12 cellular contexts compared by ENCODE assay signal in the genomic region with DNA sequence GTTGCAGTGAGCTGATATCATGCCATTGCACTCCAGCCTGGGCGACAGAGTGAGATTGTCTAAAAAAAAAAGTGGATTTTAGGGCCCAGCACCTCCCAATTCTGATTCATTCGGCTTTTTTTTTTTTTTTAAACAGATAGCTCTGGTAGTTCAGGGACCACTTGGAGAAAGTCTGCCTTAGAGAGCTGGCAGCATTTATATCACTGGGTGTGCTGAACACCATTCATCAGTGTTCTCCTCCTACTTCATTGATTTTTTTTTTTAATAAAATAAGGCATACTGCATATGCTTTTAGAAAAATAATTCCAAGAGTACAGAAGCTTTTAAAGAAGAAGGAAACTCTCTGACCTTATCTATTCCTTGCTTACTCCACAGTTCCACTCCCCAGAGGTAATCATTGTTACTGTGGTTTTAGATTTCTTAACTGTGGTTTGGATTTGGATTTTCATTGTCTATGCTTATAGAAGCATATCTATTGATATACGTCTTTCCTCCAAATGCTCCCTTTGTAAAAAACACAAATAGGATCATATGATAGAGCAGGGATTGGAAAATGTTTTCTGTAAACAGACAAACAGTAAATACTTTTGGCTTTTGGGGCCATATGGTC. TPM values are rescaled to one million over a fixed set of nuclear protein-coding genes. Genes with fewer than 3 reads are reported as not detected.
A peak's percentile ranks its signal among the peaks of the same experiment; 100 is the strongest.
DNase-seq lines count a peak whose midpoint lies in the region; ATAC-seq and TF ChIP-seq lines count a peak whose summit lies in the region.
"Had no signal": no experiment of that assay in that cellular context is flagged by ENCODE, and none has a peak within 500 bp of the region (broad histone marks: within the 10 kb centered on the region; RNA-seq: fewer than 3 reads in every experiment).

No MANE protein-coding gene starts in this region.

- ATAC-seq in SK-N-SH treated with all-trans-retinoic acid at 6 μM for 48 hours (peak; percentile 16), left lobe of liver (no peak)
- ATAC-seq in stimulated activated memory B cell treated with anti-CD40 and anti-IgM and Interleukin-4, amounts not matched to agents 10 μg/mL and 1 μg/mL and 100 μg/mL, for 72 hours, result no peak
- ATAC-seq: activated CD8-positive, alpha-beta memory T cell treated with anti-CD3 and anti-CD28 coated beads, Interleukin-2, amount 10 ng/mL, durations not matched to agents 7 days and 5 days had no signal

- no peaks in the 10 kb centered on the region for H3K9me3 Mint-ChIP-seq in HFFc6
- no peaks in the 10 kb centered on the region for H3K9me3 Mint-ChIP-seq in activated naive CD4-positive, alpha-beta T cell treated with anti-CD3 and anti-CD28 coated beads for 36 hours
- no peaks in the 10 kb centered on the region for H3K9me3 Mint-ChIP-seq in stimulated activated memory B cell treated with anti-CD40 and anti-IgM and Interleukin-4, amounts not matched to agents 10 μg/mL and 1 μg/mL and 100 μg/mL, for 72 hours
- H3K9me3 Mint-ChIP-seq: activated naive CD4-positive, alpha-beta T cell treated with anti-CD3 and anti-CD28 coated beads, Interleukin-2, amount 50 U/mL, for 24 hours had no signal

- H3K9me3 ChIP-seq in stomach, result no peaks in the 10 kb centered on the region

- DNase-seq in HFFc6 (no peak), fibroblast of the aortic adventitia (ENCODE audit: low read depth) (peak; percentile 78), stomach (no peak), left lobe of liver (ENCODE audit: low spot score) (no peak)
- no peak for DNase-seq in activated naive CD4-positive, alpha-beta T cell treated with anti-CD3 and anti-CD28 coated beads for 36 hours
- DNase-seq: activated CD8-positive, alpha-beta memory T cell treated with anti-CD3 and anti-CD28 coated beads, Interleukin-2, amount 10 ng/mL, durations not matched to agents 7 days and 5 days; Calu3; NCI-H1105; NCI-H524 treated with DMSO at 0.1 percent for 48 hours had no signal

- peaks cover 0 to 4% (median 0%) of the 10 kb centered on the region in 4 donors for H3K36me3 ChIP-seq in stomach

- no peak for TF ChIP-seq EP300 in stomach (IDR thresholded peaks at IDR 0.05)

- peaks cover 1% of the 10 kb centered on the region; the same call in 1 of the 2 replicates for H3K27me3 Mint-ChIP-seq in HFFc6 (ENCODE audit: insufficient read depth)
- H3K27me3 Mint-ChIP-seq in activated naive CD4-positive, alpha-beta T cell treated with anti-CD3 and anti-CD28 coated beads for 36 hours (ENCODE audit: low read depth), result no peaks in the 10 kb centered on the region
- no peaks in the 10 kb centered on the region for H3K27me3 Mint-ChIP-seq in stimulated activated memory B cell treated with anti-CD40 and anti-IgM and Interleukin-4, amounts not matched to agents 10 μg/mL and 1 μg/mL and 100 μg/mL, for 72 hours
- H3K27me3 Mint-ChIP-seq: activated naive CD4-positive, alpha-beta T cell treated with anti-CD3 and anti-CD28 coated beads, Interleukin-2, amount 50 U/mL, for 24 hours had no signal

- WGBS in stomach, 5 donors, result 34 to 43% (median 40%) methylated on average over 3 of the region's 3 CpGs

- H3K27me3 ChIP-seq in stomach, result no peaks in the 10 kb centered on the region

- no peak for TF ChIP-seq POLR2A in stomach (IDR thresholded peaks at IDR 0.05)

- peaks cover 5% of the 10 kb centered on the region; the same call in 1 of the 2 replicates for H3K36me3 Mint-ChIP-seq in HFFc6 (ENCODE audit: low read depth)
- no peaks in the 10 kb centered on the region for H3K36me3 Mint-ChIP-seq in activated naive CD4-positive, alpha-beta T cell treated with anti-CD3 and anti-CD28 coated beads for 36 hours (ENCODE audit: low read depth)
- H3K36me3 Mint-ChIP-seq in stimulated activated memory B cell treated with anti-CD40 and anti-IgM and Interleukin-4, amounts not matched to agents 10 μg/mL and 1 μg/mL and 100 μg/mL, for 72 hours, result no peaks in the 10 kb centered on the region
- H3K36me3 Mint-ChIP-seq: activated naive CD4-positive, alpha-beta T cell treated with anti-CD3 and anti-CD28 coated beads, Interleukin-2, amount 50 U/mL, for 24 hours had no signal

- TF ChIP-seq CTCF in HFFc6 (IDR thresholded peaks at IDR 0.05) (no peak), fibroblast of the aortic adventitia (IDR thresholded peaks at IDR 0.05; ENCODE audit: insufficient read depth, low read length) (no peak), stomach (IDR thresholded peaks at IDR 0.05) (no peak)

- H3K4me1 Mint-ChIP-seq in HFFc6 (ENCODE audit: low read depth), result peaks cover 61% of the 10 kb centered on the region
- no peaks in the 10 kb centered on the region for H3K4me1 Mint-ChIP-seq in activated naive CD4-positive, alpha-beta T cell treated with anti-CD3 and anti-CD28 coated beads for 36 hours (ENCODE audit: low read depth)
- no peaks in the 10 kb centered on the region for H3K4me1 Mint-ChIP-seq in stimulated activated memory B cell treated with anti-CD40 and anti-IgM and Interleukin-4, amounts not matched to agents 10 μg/mL and 1 μg/mL and 100 μg/mL, for 72 hours
- H3K4me1 Mint-ChIP-seq: activated naive CD4-positive, alpha-beta T cell treated with anti-CD3 and anti-CD28 coated beads, Interleukin-2, amount 50 U/mL, for 24 hours had no signal

- peak overlapping the region; percentile 52 to 78 (median 60) for H3K27ac ChIP-seq in stomach

- peaks cover 14 to 36% (median 25%) of the 10 kb centered on the region in 4 donors for H3K4me1 ChIP-seq in stomach

- intact Hi-C loops in stomach (cut with DNase I; ENCODE audit: low total_unique reads), result no loop called here
- intact Hi-C loops in activated naive CD4-positive, alpha-beta T cell treated with anti-CD3 and anti-CD28 coated beads for 36 hours (cut with micrococcal nuclease), result no loop called here

- no peak overlapping the region for H3K4me3 ChIP-seq in fibroblast of the aortic adventitia (ENCODE audit: low read depth, low read length)
- no peak overlapping the region for H3K4me3 ChIP-seq in stomach

- CTCF ChIA-PET in activated naive CD4-positive, alpha-beta T cell treated with anti-CD3 and anti-CD28 coated beads for 36 hours (lab: Charles Lee), result interaction anchor here (0.6 to 1.1 kb wide), 2 partner anchors 75 to 240 kb away, joined by 3 read pairs; no protein-coding TSS in a partner anchor

- H3K4me3 Mint-ChIP-seq in HFFc6, result peak overlapping the region; percentile 78
- no peak overlapping the region for H3K4me3 Mint-ChIP-seq in activated naive CD4-positive, alpha-beta T cell treated with anti-CD3 and anti-CD28 coated beads for 36 hours
- H3K4me3 Mint-ChIP-seq in stimulated activated memory B cell treated with anti-CD40 and anti-IgM and Interleukin-4, amounts not matched to agents 10 μg/mL and 1 μg/mL and 100 μg/mL, for 72 hours, result no peak overlapping the region
- H3K4me3 Mint-ChIP-seq: activated CD8-positive, alpha-beta memory T cell treated with anti-CD3 and anti-CD28 coated beads, Interleukin-2, amount 10 ng/mL, durations not matched to agents 7 days and 5 days; activated naive CD4-positive, alpha-beta T cell treated with anti-CD3 and anti-CD28 coated beads, Interleukin-2, amount 50 U/mL, for 24 hours had no signal

- H3K27ac Mint-ChIP-seq in HFFc6, result peak overlapping the region; percentile 90
- H3K27ac Mint-ChIP-seq in activated naive CD4-positive, alpha-beta T cell treated with anti-CD3 and anti-CD28 coated beads for 36 hours, result no peak overlapping the region
- no peak overlapping the region for H3K27ac Mint-ChIP-seq in stimulated activated memory B cell treated with anti-CD40 and anti-IgM and Interleukin-4, amounts not matched to agents 10 μg/mL and 1 μg/mL and 100 μg/mL, for 72 hours
- H3K27ac Mint-ChIP-seq: activated CD8-positive, alpha-beta memory T cell treated with anti-CD3 and anti-CD28 coated beads, Interleukin-2, amount 10 ng/mL, durations not matched to agents 7 days and 5 days; activated naive CD4-positive, alpha-beta T cell treated with anti-CD3 and anti-CD28 coated beads, Interleukin-2, amount 50 U/mL, for 24 hours had no signal

RNA-seq across cellular contexts. Expression of gene SAR1A, which starts 21.0 kb away (rescaled TPM):
- total RNA-seq in HFFc6 (2021; fragmentation: NEBNext Ultra II Directional; extraction: Animal tissue kit (Norgen Biotek cat#: 25700)), result 100 to 1,000 TPM; 203 to 231 (median 215) TPM
- total RNA-seq in fibroblast of the aortic adventitia (ENCODE audit: low replicate concordance) (145 and 209 TPM in 2 replicates), stomach (100 to 1,000 TPM in 1 of 5 donors, 10 to 100 TPM in 3, 1 to 10 TPM in 1; 8.7 to 178 (median 48.0) TPM), left lobe of liver (56.3 TPM)
- polyA plus RNA-seq in stomach, result 10 to 100 TPM; 23.2 to 31.0 (median 30.0) TPM
- total RNA-seq in activated naive CD4-positive, alpha-beta T cell treated with anti-CD3 and anti-CD28 coated beads for 36 hours, result 100 to 1,000 TPM; 101 to 109 TPM

RNA-seq across cellular contexts. Expression of gene PPA1, which starts 42.0 kb away (rescaled TPM):
- total RNA-seq in HFFc6 (2021; fragmentation: NEBNext Ultra II Directional; extraction: Animal tissue kit (Norgen Biotek cat#: 25700)), result 100 to 1,000 TPM; 105 to 132 (median 121) TPM
- 197 and 394 TPM in 2 replicates for total RNA-seq in fibroblast of the aortic adventitia (ENCODE audit: low replicate concordance)
- 100 to 1,000 TPM in 2 of 5 donors, 10 to 100 TPM in 3; 18.1 to 140 (median 93.9) TPM for total RNA-seq in stomach
- polyA plus RNA-seq in stomach, result 100 to 1,000 TPM; 152 to 217 (median 162) TPM
- 100 to 1,000 TPM; 392 to 408 TPM for total RNA-seq in activated naive CD4-positive, alpha-beta T cell treated with anti-CD3 and anti-CD28 coated beads for 36 hours
- total RNA-seq in left lobe of liver, result 59.1 TPM

RNA-seq across cellular contexts. Expression of gene TYSND1, which starts 44.8 kb away (rescaled TPM):
- total RNA-seq in HFFc6 (2021; fragmentation: NEBNext Ultra II Directional; extraction: Animal tissue kit (Norgen Biotek cat#: 25700)), result 1 to 10 TPM; 4.6 to 5.7 (median 4.9) TPM
- 9.7 and 20.0 TPM in 2 replicates for total RNA-seq in fibroblast of the aortic adventitia (ENCODE audit: low replicate concordance)
- total RNA-seq in stomach, result 10 to 100 TPM in 1 of 5 donors, 1 to 10 TPM in 4; 1.2 to 79.4 (median 3.9) TPM
- polyA plus RNA-seq in stomach, result 10 to 100 TPM in 1 of 3 donors, 1 to 10 TPM in 2; 4.8 to 16.3 (median 5.5) TPM
- total RNA-seq in activated naive CD4-positive, alpha-beta T cell treated with anti-CD3 and anti-CD28 coated beads for 36 hours, result 10 to 100 TPM; 12.5 to 13.0 TPM
- total RNA-seq in left lobe of liver, result 11.6 TPM

RNA-seq across cellular contexts. Expression of gene AIFM2, which starts 58.6 kb away (rescaled TPM):
- total RNA-seq in HFFc6 (2021; fragmentation: NEBNext Ultra II Directional; extraction: Animal tissue kit (Norgen Biotek cat#: 25700)), result 10 to 100 TPM in 3 of 6 experiments, 1 to 10 TPM in 3; 5.1 to 12.3 (median 10.4) TPM
- total RNA-seq in fibroblast of the aortic adventitia (ENCODE audit: low replicate concordance), result 2.5 and 7.3 TPM in 2 replicates
- 10 to 100 TPM in 1 of 5 donors, 1 to 10 TPM in 4; 4.5 to 12.9 (median 5.8) TPM for total RNA-seq in stomach
- 10 to 100 TPM in 2 of 3 donors, 1 to 10 TPM in 1; 6.3 to 14.5 (median 10.6) TPM for polyA plus RNA-seq in stomach
- total RNA-seq in activated naive CD4-positive, alpha-beta T cell treated with anti-CD3 and anti-CD28 coated beads for 36 hours, result 1 to 10 TPM; 3.0 to 3.3 TPM
- 14.5 TPM for total RNA-seq in left lobe of liver
